In genomic region chr19:35748106-35749020, GRCh38 we compare ENCODE assay signal across 1 cellular context.
TF ChIP-seq lines count a peak whose summit lies in the region.

TSS of gene LIN37 (plus strand) at chr19:35748576. CDS start at chr19:35748725, 149 bp downstream.

TF ChIP-seq in HEK293, 187 proteins besides CTCF, POLR2A, EP300 and RAD21 (continued from another document and continues in another):
- TF ChIP-seq REST (tag by site-specific recombination; IDR thresholded peaks at IDR 0.05) = 0 out of 2 replicates have a peak, but pooled peaks have one; percentile 28
- peak; percentile 59; the same call in 1 of the 2 replicates for TF ChIP-seq ZNF518A (tag by site-specific recombination; conservative IDR thresholded peaks at IDR 0.05; ENCODE audit: low read depth)
- no peak for TF ChIP-seq ZNF514 (tag by site-specific recombination; IDR thresholded peaks at IDR 0.05)
- no peak for TF ChIP-seq RBAK (tag by site-specific recombination; IDR thresholded peaks at IDR 0.05)
- peak; percentile 63 for TF ChIP-seq ZBTB10 (tag by site-specific recombination; IDR thresholded peaks at IDR 0.05)
- peak; percentile 40; the same call in 1 of the 2 replicates for TF ChIP-seq ZNF558 (tag by site-specific recombination; IDR thresholded peaks at IDR 0.05)
- no peak; the same call in 1 of the 2 replicates for TF ChIP-seq ZNF324 (tag by site-specific recombination; IDR thresholded peaks at IDR 0.05)
- peak; percentile 100 for TF ChIP-seq ZNF335 (tag by site-specific recombination; conservative IDR thresholded peaks at IDR 0.05)
- no peak for TF ChIP-seq ZSCAN18 (tag by site-specific recombination; IDR thresholded peaks at IDR 0.05)
- no peak for TF ChIP-seq ZNF677 (tag by site-specific recombination; IDR thresholded peaks at IDR 0.05)
- no peak for TF ChIP-seq ZNF571 (tag by site-specific recombination; IDR thresholded peaks at IDR 0.05)
- peak; percentile 85 for TF ChIP-seq ZNF2 (tag by site-specific recombination; IDR thresholded peaks at IDR 0.05)
- TF ChIP-seq HOXA7 (CRISPR knock-in tag; IDR thresholded peaks at IDR 0.05; ENCODE audit: borderline replicate concordance) = no peak
- peak; percentile 47; the same call in 1 of the 2 replicates for TF ChIP-seq ZBTB20 (tag by site-specific recombination; IDR thresholded peaks at IDR 0.05)
- no peak for TF ChIP-seq ZNF433 (tag by site-specific recombination; IDR thresholded peaks at IDR 0.05; ENCODE audit: low read depth)
- 0 out of 2 replicates have a peak, but pooled peaks have one; percentile 16 for TF ChIP-seq ZNF221 (tag by site-specific recombination; IDR thresholded peaks at IDR 0.05; ENCODE audit: borderline replicate concordance)
- TF ChIP-seq ZNF660 (tag by site-specific recombination; IDR thresholded peaks at IDR 0.05) = 0 out of 2 replicates have a peak, but pooled peaks have one; percentile 72
- TF ChIP-seq OSR2 (tag by site-specific recombination; IDR thresholded peaks at IDR 0.05) = peak; percentile 77
- TF ChIP-seq KLF9 (tag by site-specific recombination; IDR thresholded peaks at IDR 0.05; ENCODE audit: low read depth) = peak; percentile 82
- TF ChIP-seq KLF10 (tag by site-specific recombination; IDR thresholded peaks at IDR 0.05) = peak; percentile 55
- TF ChIP-seq SP2 (tag by site-specific recombination; IDR thresholded peaks at IDR 0.05) = peak; percentile 100
- no peak for TF ChIP-seq GLI4 (tag by site-specific recombination; IDR thresholded peaks at IDR 0.05)
- TF ChIP-seq ZNF777 (tag by site-specific recombination; IDR thresholded peaks at IDR 0.05; ENCODE audit: borderline replicate concordance) = peak; percentile 96
- peak; percentile 76 for TF ChIP-seq ZSCAN4 (tag by site-specific recombination; IDR thresholded peaks at IDR 0.05)
- TF ChIP-seq ZNF133 (tag by site-specific recombination; IDR thresholded peaks at IDR 0.05) = peak; percentile 48
- no peak for TF ChIP-seq ZFP3 (tag by site-specific recombination; IDR thresholded peaks at IDR 0.05; ENCODE audit: low read depth)
- TF ChIP-seq KLF17 (tag by site-specific recombination; IDR thresholded peaks at IDR 0.05) = peak; percentile 73
- TF ChIP-seq ZNF639 (tag by site-specific recombination; IDR thresholded peaks at IDR 0.05) = peak; percentile 50
- TF ChIP-seq ZNF366 (tag by site-specific recombination; conservative IDR thresholded peaks at IDR 0.05) = peak; percentile 85
- peak; percentile 64 for TF ChIP-seq ZBTB11 (tag by site-specific recombination; conservative IDR thresholded peaks at IDR 0.05; ENCODE audit: low read depth)
- TF ChIP-seq ZNF629 (tag by site-specific recombination; IDR thresholded peaks at IDR 0.05) = peak; percentile 62; the same call in 1 of the 2 replicates
- TF ChIP-seq ZNF211 (tag by site-specific recombination; IDR thresholded peaks at IDR 0.05; ENCODE audit: low read depth) = no peak
- TF ChIP-seq ZNF692 (tag by site-specific recombination; IDR thresholded peaks at IDR 0.05) = peak; percentile 53; the same call in 1 of the 2 replicates
- 0 out of 2 replicates have a peak, but pooled peaks have one; percentile 29 for TF ChIP-seq ZNF501 (tag by site-specific recombination; IDR thresholded peaks at IDR 0.05)
- peak; percentile 100 for TF ChIP-seq ZNF76 (tag by site-specific recombination; IDR thresholded peaks at IDR 0.05; ENCODE audit: borderline replicate concordance, low read depth)
- peak; percentile 53; the same call in 1 of the 2 replicates for TF ChIP-seq WT1 (tag by site-specific recombination; IDR thresholded peaks at IDR 0.05)
